In the genomic region with DNA sequence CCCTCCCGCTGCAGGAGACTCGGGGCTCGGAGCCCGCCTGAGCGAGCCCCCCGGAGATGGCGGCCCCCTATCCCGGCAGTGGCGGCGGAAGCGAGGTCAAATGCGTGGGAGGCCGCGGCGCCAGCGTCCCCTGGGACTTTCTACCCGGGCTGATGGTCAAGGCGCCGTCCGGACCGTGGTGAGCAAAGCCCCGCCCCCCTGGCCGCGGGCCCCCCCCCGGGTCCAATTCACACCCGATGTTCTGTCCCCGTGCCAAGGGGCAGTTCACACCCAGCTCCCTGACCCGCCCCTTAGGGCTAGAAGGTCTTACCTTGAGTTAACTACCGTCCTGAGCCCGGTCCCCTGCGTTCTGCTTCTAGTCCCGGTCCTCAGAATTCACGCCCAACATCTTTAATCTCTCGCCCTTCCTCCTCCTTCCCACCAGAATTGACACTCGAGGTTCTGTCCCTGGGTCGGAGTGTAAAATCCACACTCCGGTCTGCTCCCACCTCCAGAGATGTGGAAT, we compare ENCODE assay signal across 8 cellular contexts. TPM values are rescaled to one million over a fixed set of nuclear protein-coding genes. Genes with fewer than 3 reads are reported as not detected.
DNase-seq lines count a peak whose midpoint lies in the region; ATAC-seq and TF ChIP-seq lines count a peak whose summit lies in the region.

No MANE protein-coding gene starts in this region.

- peaks cover 16% of the 10 kb centered on the region for H3K27me3 ChIP-seq in ascending aorta

- H3K36me3 ChIP-seq in ascending aorta = no peaks in the 10 kb centered on the region
- no peaks in the 10 kb centered on the region for H3K36me3 ChIP-seq in urinary bladder (ENCODE audit: insufficient read depth)

- WGBS in urinary bladder = 1% methylated on average over 37 of the region's 37 CpGs

- H3K4me1 ChIP-seq in ascending aorta = peaks cover 5 to 17% of the 10 kb centered on the region in 2 donors
- H3K4me1 ChIP-seq in urinary bladder (ENCODE audit: insufficient read depth) = no peaks in the 10 kb centered on the region

- H3K27ac ChIP-seq in ascending aorta (no peak overlapping the region), urinary bladder (ENCODE audit: low read depth) (no peak overlapping the region)

- H3K9me3 ChIP-seq in ascending aorta = no peaks in the 10 kb centered on the region

- TF ChIP-seq CTCF in ascending aorta (IDR thresholded peaks at IDR 0.05) = no peak

- ATAC-seq in Right ventricle myocardium inferior = peak; percentile 24
- no peak for ATAC-seq in HG03378 (IDR thresholded peaks at IDR 0.05; ENCODE audit: unreplicated experiment)

- DNase-seq in Right ventricle myocardium inferior (ENCODE audit: missing footprints) (no peak), cardiac septum (ENCODE audit: low spot score) (no peak), ascending aorta (ENCODE audit: low spot score in 2 of 2) (no peak), iPS-NIHi7 (ENCODE audit: extremely low spot score) (peak; percentile 39), SKM-1 treated with dmso at 0.1 percent for 144 hours (lab: John Stamatoyannopoulos, UW; ENCODE audit: unreplicated experiment) (no peak), COLO668 (lab: John Stamatoyannopoulos, UW; ENCODE audit: unreplicated experiment) (no peak)

- H3K4me3 ChIP-seq in ascending aorta = peak overlapping the region; percentile 54 to 56
- peak overlapping the region; percentile 24 for H3K4me3 ChIP-seq in urinary bladder (ENCODE audit: low read depth, low read length)

- intact Hi-C loops in Right ventricle myocardium inferior (cut with DNase I) = no loop called here
- intact Hi-C loops in cardiac septum (cut with DNase I) = no loop called here
- intact Hi-C loops in ascending aorta (cut with DNase I) = no loop called here

RNA-seq across cellular contexts. Expression of gene NPAS1, which starts 1.4 kb away (rescaled TPM):
- not detected for total RNA-seq in Right ventricle myocardium inferior
- total RNA-seq in cardiac septum = 0.54 TPM
- total RNA-seq in ascending aorta = not detected
- 0.16 TPM for total RNA-seq in urinary bladder
- 0.18 TPM for polyA plus RNA-seq in urinary bladder

RNA-seq across cellular contexts. Expression of gene TMEM160, which starts 27.4 kb away (rescaled TPM):
- total RNA-seq in Right ventricle myocardium inferior (27.7 TPM), cardiac septum (31.1 TPM), ascending aorta (64.5 TPM), urinary bladder (7.5 TPM)
- 72.3 TPM for polyA plus RNA-seq in urinary bladder
